Comparison of ENCODE assay signal across 17 cellular contexts in genomic region chr3:13307041-13307440, GRCh38.
DNase-seq lines count a peak whose midpoint lies in the region; FAIRE-seq and TF ChIP-seq lines count a peak whose summit lies in the region.
"Had no signal": no experiment of that assay in that cellular context is flagged by ENCODE, and none has a peak within 500 bp of the region (broad histone marks: within the 10 kb centered on the region; RNA-seq: fewer than 3 reads in every experiment).

No MANE protein-coding gene starts in this region.

- CTCF ChIA-PET in HEK293 (lab: Yijun Ruan, JAX) = interaction anchor here (0.6 to 1.7 kb wide), 6 partner anchors 9 to 592 kb away, joined by 3 to 8 read pairs (median 4); no protein-coding TSS in a partner anchor

- FAIRE-seq in D721Med (lab: Jason Lieb, UNC) = no peak
- FAIRE-seq: H54 had no signal

- H3K4me3 ChIP-seq in HEK293 (ENCODE audit: low read depth, low read length) = no peak overlapping the region

- TF ChIP-seq CTCF in HEK293 (tag by site-specific recombination; IDR thresholded peaks at IDR 0.05) = no peak
- no peak for TF ChIP-seq CTCF in chondrocyte (IDR thresholded peaks at IDR 0.05)
- no peak for TF ChIP-seq CTCF in D721Med (IDR thresholded peaks at IDR 0.05; ENCODE audit: insufficient read depth, missing control alignments)

- peaks cover 2% of the 10 kb centered on the region for H3K4me1 Mint-ChIP-seq in chondrocyte (ENCODE audit: low read depth)

- no peaks in the 10 kb centered on the region for H3K36me3 ChIP-seq in HEK293 (ENCODE audit: control insufficient read depth in 2 of 2, insufficient read depth in 1 of 2, low read length in 2 of 2)

- DNase-seq in Daoy (ENCODE audit: low read depth) = peak; percentile 35
- peak; percentile 47 for DNase-seq in chondrocyte (ENCODE audit: low spot score)
- DNase-seq in posterior vena cava (ENCODE audit: low spot score) = peak; percentile 72
- no peak for DNase-seq in D721Med (ENCODE audit: insufficient read length, low spot score)
- no peak for DNase-seq in HPDE6-E6E7 (ENCODE audit: extremely low spot score)
- no peak for DNase-seq in DMS 273 (lab: John Stamatoyannopoulos, UW; ENCODE audit: unreplicated experiment)
- DNase-seq: ACHN; C1 segment of cervical spinal cord; Calu3; CD4-positive, alpha-beta T cell; DMS153; DMS79 treated with DMSO at 0.1 percent for 48 hours; GDM1 had no signal

- H3K27ac Mint-ChIP-seq in chondrocyte (ENCODE audit: unreplicated experiment) = no peak overlapping the region
- H3K27ac Mint-ChIP-seq: B cell; CD4-positive, alpha-beta T cell had no signal

- H3K4me1 ChIP-seq in HEK293 (ENCODE audit: control insufficient read depth, insufficient read depth, low read length) = no peaks in the 10 kb centered on the region

- no peaks in the 10 kb centered on the region for H3K36me3 Mint-ChIP-seq in chondrocyte (ENCODE audit: low read depth)

- POLR2A ChIA-PET in HEK293 (lab: Yijun Ruan, JAX) = no interaction called here

- intact Hi-C loops in posterior vena cava (cut with DNase I) = no loop called here

- H3K9me3 ChIP-seq in HEK293 (ENCODE audit: control insufficient read depth, insufficient read depth, low read depth, low read length) = no peaks in the 10 kb centered on the region

- H3K27me3 Mint-ChIP-seq in chondrocyte (ENCODE audit: low read depth) = peaks cover 5% of the 10 kb centered on the region
- H3K27me3 Mint-ChIP-seq: B cell; CD4-positive, alpha-beta T cell; IgD-negative memory B cell had no signal

- H3K4me3 Mint-ChIP-seq in chondrocyte (ENCODE audit: unreplicated experiment) = no peak overlapping the region
- H3K4me3 Mint-ChIP-seq: B cell; CD4-positive, alpha-beta T cell; IgD-negative memory B cell had no signal

- no peaks in the 10 kb centered on the region for H3K9me3 Mint-ChIP-seq in chondrocyte (ENCODE audit: low read depth)
- H3K9me3 Mint-ChIP-seq: CD4-positive, alpha-beta T cell; IgD-negative memory B cell had no signal

- no peak overlapping the region for H3K27ac ChIP-seq in HEK293 (ENCODE audit: extremely low read depth, low read depth, low read length)

TF ChIP-seq in HEK293, 187 proteins besides CTCF, POLR2A, EP300 and RAD21:
- TF ChIP-seq ZNF335 (tag by site-specific recombination; conservative IDR thresholded peaks at IDR 0.05) (peak; percentile 42), ZNF596 (tag by site-specific recombination; IDR thresholded peaks at IDR 0.05) (no peak), ZBTB44 (tag by site-specific recombination; IDR thresholded peaks at IDR 0.05) (no peak), ZFHX2 (tag by site-specific recombination; conservative IDR thresholded peaks at IDR 0.05) (peak; percentile 39), ZNF423 (tag by site-specific recombination; IDR thresholded peaks at IDR 0.05) (no peak), ZSCAN23 (tag by site-specific recombination; IDR thresholded peaks at IDR 0.05) (no peak)
- TF ChIP-seq, protein P1, sequence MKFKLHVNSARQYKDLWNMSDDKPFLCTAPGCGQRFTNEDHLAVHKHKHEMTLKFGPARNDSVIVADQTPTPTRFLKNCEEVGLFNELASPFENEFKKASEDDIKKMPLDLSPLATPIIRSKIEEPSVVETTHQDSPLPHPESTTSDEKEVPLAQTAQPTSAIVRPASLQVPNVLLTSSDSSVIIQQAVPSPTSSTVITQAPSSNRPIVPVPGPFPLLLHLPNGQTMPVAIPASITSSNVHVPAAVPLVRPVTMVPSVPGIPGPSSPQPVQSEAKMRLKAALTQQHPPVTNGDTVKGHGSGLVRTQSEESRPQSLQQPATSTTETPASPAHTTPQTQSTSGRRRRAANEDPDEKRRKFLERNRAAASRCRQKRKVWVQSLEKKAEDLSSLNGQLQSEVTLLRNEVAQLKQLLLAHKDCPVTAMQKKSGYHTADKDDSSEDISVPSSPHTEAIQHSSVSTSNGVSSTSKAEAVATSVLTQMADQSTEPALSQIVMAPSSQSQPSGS (tag by site-specific recombination; IDR thresholded peaks at IDR 0.05; ENCODE audit: low read depth) = no peak
TF ChIP-seq in HEK293: peak in this region for 2.

Comparison
In these comparisons a context has a peak if more than half of its experiments do, and no peak if none do; other contexts are left out.
1. DNase-seq: peak in Daoy (single experiment), chondrocyte (single experiment) and posterior vena cava (single experiment); none in D721Med (single experiment), HPDE6-E6E7 (single experiment) and DMS 273 (single experiment).